In the genomic region with DNA sequence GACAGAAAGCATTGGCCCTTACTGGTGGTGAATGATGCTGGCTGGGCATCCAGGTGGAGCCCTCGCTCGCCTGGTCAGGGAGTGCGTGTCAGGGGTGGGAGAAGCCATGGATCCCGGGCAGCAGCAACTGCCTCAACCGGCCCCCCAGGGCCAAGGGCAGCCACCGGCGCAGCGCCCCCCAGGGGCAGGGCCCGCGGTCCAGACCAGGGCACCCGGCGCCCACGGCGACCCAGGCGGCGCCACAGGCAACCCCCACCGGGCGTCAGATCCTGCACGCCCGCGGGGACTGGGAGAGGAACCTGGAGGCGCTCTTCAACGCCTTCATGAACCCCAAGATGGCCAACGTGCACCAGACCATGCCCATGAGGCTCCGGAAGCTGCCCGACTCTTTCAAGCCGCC, we compare ENCODE assay signal across 22 cellular contexts.
"Had no signal": no experiment of that assay in that cellular context is flagged by ENCODE, and none has a peak within 500 bp of the region (broad histone marks: within the 10 kb centered on the region; RNA-seq: fewer than 3 reads in every experiment).

No MANE protein-coding gene starts in this region.

- H3K36me3 Mint-ChIP-seq: mesothelial cell of epicardium had no signal

- ATAC-seq: foreskin keratinocyte, gastroesophageal sphincter, left colon, left lobe of liver, lower lobe of right lung, mucosa of descending colon had no signal

- DNase-seq: dermis blood vessel endothelial cell; dorsolateral prefrontal cortex; effector CD4-positive, alpha-beta T cell; effector memory CD4-positive, alpha-beta T cell; foreskin keratinocyte; heart left ventricle; hypothalamus; immature natural killer cell; islet precursor cell; kidney; kidney glomerular epithelial cell; left colon; left ventricle myocardium inferior; lower lobe of right lung; mesenchymal stem cell; mucosa of descending colon had no signal

- H2AFZ ChIP-seq: hepatocyte had no signal

- H3K4me1 ChIP-seq: esophagus muscularis mucosa, foreskin keratinocyte, gastroesophageal sphincter, heart left ventricle, left ventricle myocardium inferior, lower lobe of right lung had no signal

- H3K36me3 ChIP-seq: esophagus muscularis mucosa, gastroesophageal sphincter, heart left ventricle, left ventricle myocardium inferior, lower lobe of right lung had no signal

- H3K4me3 ChIP-seq: coronary artery, dorsolateral prefrontal cortex, esophagus muscularis mucosa, gastroesophageal sphincter, heart left ventricle, hepatocyte, left ventricle myocardium inferior, lower lobe of right lung, mucosa of descending colon had no signal

- H3K27me3 ChIP-seq: esophagus muscularis mucosa, foreskin keratinocyte, gastroesophageal sphincter, heart left ventricle, hepatocyte had no signal

- H3K27ac Mint-ChIP-seq: immature natural killer cell, mesothelial cell of epicardium had no signal

- H3K4me3 Mint-ChIP-seq: immature natural killer cell, mesothelial cell of epicardium had no signal

- H3K4me2 ChIP-seq: hepatocyte had no signal

- H3K27ac ChIP-seq: coronary artery, dorsolateral prefrontal cortex, esophagus muscularis mucosa, foreskin keratinocyte, gastroesophageal sphincter, heart left ventricle, hepatocyte, left ventricle myocardium inferior, lower lobe of right lung had no signal

- H3K4me1 Mint-ChIP-seq: immature natural killer cell, mesothelial cell of epicardium had no signal

- H3K9me3 ChIP-seq: lower lobe of right lung, mucosa of descending colon had no signal
